21 cellular contexts compared by ENCODE assay signal in genomic region chr1:14572861-14573260, GRCh38. TPM values are rescaled to one million over a fixed set of nuclear protein-coding genes. Genes with fewer than 3 reads are reported as not detected.
DNase-seq lines count a peak whose midpoint lies in the region; ATAC-seq and TF ChIP-seq lines count a peak whose summit lies in the region.
"Had no signal": no experiment of that assay in that cellular context is flagged by ENCODE, and none has a peak within 500 bp of the region (broad histone marks: within the 10 kb centered on the region; RNA-seq: fewer than 3 reads in every experiment).

No MANE protein-coding gene starts in this region.

- H3K36me3 Mint-ChIP-seq in nephron progenitor cell (ENCODE audit: low read depth): peaks cover under 1% of the 10 kb centered on the region
- H3K36me3 Mint-ChIP-seq in CD14-positive monocyte: no peaks in the 10 kb centered on the region
- H3K36me3 Mint-ChIP-seq: CD4-positive, alpha-beta memory T cell had no signal

- H3K4me1 Mint-ChIP-seq in nephron progenitor cell: peaks cover 13% of the 10 kb centered on the region
- H3K4me1 Mint-ChIP-seq in CD14-positive monocyte: peaks cover 1% of the 10 kb centered on the region
- H3K4me1 Mint-ChIP-seq: CD4-positive, alpha-beta memory T cell had no signal

- intact Hi-C loops in left lung (cut with DNase I): no loop called here
- intact Hi-C loops in CD14-positive monocyte (cut with micrococcal nuclease): no loop called here

- DNase-seq in NCI-H526 treated with DMSO at 0.1 percent for 48 hours (lab: John Stamatoyannopoulos, UW) (peak; percentile 31), kidney tubule cell (ENCODE audit: low spot score) (peak; percentile 60), nephron progenitor cell (no peak), left lung (no peak), NCI-H69 (lab: John Stamatoyannopoulos, UW) (no peak), CD14-positive monocyte (ENCODE audit: low spot score) (no peak)
- DNase-seq: 8988T; ACHN; AML-193; BE2C; Calu3; CD4-positive, alpha-beta memory T cell; COR-L47; DMS53; DMS79 treated with DMSO at 0.1 percent for 48 hours; GF-D8; H7; HCEC 1CT had no signal

- H3K9me3 ChIP-seq in left lung: peaks cover 0 to 1% of the 10 kb centered on the region in 2 donors
- H3K9me3 ChIP-seq: A549, BE2C had no signal

- H3K4me3 ChIP-seq in left lung: no peak overlapping the region
- H3K4me3 ChIP-seq: A549; BLaER1 treated with 17β-estradiol and CSF1 and Interleukin-3, amounts not matched to agents 10 nM and 100 nM had no signal

- no peaks in the 10 kb centered on the region for H3K4me1 ChIP-seq in left lung
- H3K4me1 ChIP-seq: A549, BE2C had no signal

- H3K4me3 Mint-ChIP-seq in nephron progenitor cell: no peak overlapping the region
- no peak overlapping the region for H3K4me3 Mint-ChIP-seq in CD14-positive monocyte
- H3K4me3 Mint-ChIP-seq: CD4-positive, alpha-beta memory T cell had no signal

- H3K9me3 Mint-ChIP-seq in nephron progenitor cell (peaks cover 48% of the 10 kb centered on the region), CD14-positive monocyte (peaks cover 0 to 15% (median 2%) of the 10 kb centered on the region in 7 donors)

- TF ChIP-seq CTCF in nephron progenitor cell (IDR thresholded peaks at IDR 0.05): no peak
- no peak for TF ChIP-seq CTCF in left lung (IDR thresholded peaks at IDR 0.05)
- no peak for TF ChIP-seq CTCF in CD14-positive monocyte (IDR thresholded peaks at IDR 0.05)

- H3K27ac ChIP-seq in left lung: no peak overlapping the region
- H3K27ac ChIP-seq: A549; BLaER1 treated with 17β-estradiol and CSF1 and Interleukin-3, amounts not matched to agents 10 nM and 100 nM had no signal

- ATAC-seq in left lung (no peak), GM19351 (IDR thresholded peaks at IDR 0.05; ENCODE audit: unreplicated experiment) (no peak)
- ATAC-seq: A549 had no signal

- H3K27ac Mint-ChIP-seq in nephron progenitor cell (peak overlapping the region; percentile 76), CD14-positive monocyte (no peak overlapping the region)
- H3K27ac Mint-ChIP-seq: CD4-positive, alpha-beta memory T cell had no signal

- H3K27me3 ChIP-seq in left lung: peaks cover 0 to 6% of the 10 kb centered on the region in 2 donors
- H3K27me3 ChIP-seq: BE2C; BLaER1 treated with 17β-estradiol and CSF1 and Interleukin-3, amounts not matched to agents 10 nM and 100 nM had no signal

- no peaks in the 10 kb centered on the region for H3K36me3 ChIP-seq in left lung
- H3K36me3 ChIP-seq: BE2C; BLaER1 treated with 17β-estradiol and CSF1 and Interleukin-3, amounts not matched to agents 10 nM and 100 nM had no signal

- H3K27me3 Mint-ChIP-seq in nephron progenitor cell (ENCODE audit: low read depth, poor library complexity) (peaks cover 3% of the 10 kb centered on the region), CD14-positive monocyte (ENCODE audit: low read depth in 3 of 3) (peaks cover 5 to 11% (median 7%) of the 10 kb centered on the region in 3 donors)

RNA-seq across cellular contexts. Expression of gene KAZN, which starts 25.6 kb away (rescaled TPM):
- total RNA-seq in left lung: 10 to 100 TPM; 11.1 to 17.1 TPM
- not detected for polyA plus RNA-seq in CD14-positive monocyte

Comparison
In these comparisons a context has a peak if more than half of its experiments do, and no peak if none do; other contexts are left out.
1. DNase-seq: peak in NCI-H526 treated with DMSO at 0.1 percent for 48 hours (single experiment) and kidney tubule cell (single experiment); none in nephron progenitor cell (single experiment), left lung (0 of 2), NCI-H69 (single experiment) and CD14-positive monocyte (single experiment).